In genomic region chr3:122332551-122332950, GRCh38 we compare ENCODE assay signal across 8 cellular contexts.
"Had no signal": no experiment of that assay in that cellular context is flagged by ENCODE, and none has a peak within 500 bp of the region (broad histone marks: within the 10 kb centered on the region; RNA-seq: fewer than 3 reads in every experiment).

No MANE protein-coding gene starts in this region.

- FAIRE-seq: G401.6, GM12878, GM12891, GM12892, GM18507, GM19239 had no signal

- H3K4me3 ChIP-seq: GM12878 had no signal

- DNase-seq: GDM1, GF-D8 had no signal
